ENCODE assay signal across 10 cellular contexts in genomic region chr1:178942285-178943218, GRCh38.
DNase-seq lines count a peak whose midpoint lies in the region; ATAC-seq, FAIRE-seq and TF ChIP-seq lines count a peak whose summit lies in the region.
"Had no signal": no experiment of that assay in that cellular context is flagged by ENCODE, and none has a peak within 500 bp of the region (broad histone marks: within the 10 kb centered on the region; RNA-seq: fewer than 3 reads in every experiment).

No MANE protein-coding gene starts in this region.

- H3K27me3 ChIP-seq in right lobe of liver = no peaks in the 10 kb centered on the region
- H3K27me3 ChIP-seq: uterus had no signal

- H3K36me3 ChIP-seq in right lobe of liver = no peaks in the 10 kb centered on the region
- H3K36me3 ChIP-seq: uterus had no signal

- intact Hi-C loops in Right ventricle myocardium inferior (cut with DNase I) = no loop called here
- intact Hi-C loops in cardiac septum (cut with DNase I) = no loop called here
- intact Hi-C loops in right lobe of liver (cut with DNase I) = loop anchor here in 1 of 2 donors (5.0 kb wide), 1 partner anchor 425 kb away; no protein-coding TSS in a partner anchor

- no peak for TF ChIP-seq POLR2A in right lobe of liver (IDR thresholded peaks at IDR 0.05)

- DNase-seq in Right ventricle myocardium inferior (ENCODE audit: missing footprints) = no peak
- no peak for DNase-seq in cardiac septum (ENCODE audit: low spot score)
- DNase-seq in UCSD-AML1 (lab: John Stamatoyannopoulos, UW; ENCODE audit: unreplicated experiment) = peak; percentile 23
- peak; percentile 55 for DNase-seq in iris pigment epithelial cell (ENCODE audit: low read depth)
- peak; percentile 62 for DNase-seq in urothelium cell line (ENCODE audit: low spot score)
- DNase-seq in amygdala (lab: John Stamatoyannopoulos, UW) = no peak
- DNase-seq in SHP77 (lab: John Stamatoyannopoulos, UW) = no peak
- no peak for DNase-seq in right lobe of liver
- DNase-seq: uterus had no signal

- no peak overlapping the region for H3K4me3 ChIP-seq in right lobe of liver
- H3K4me3 ChIP-seq: uterus had no signal

- 51% methylated on average over 5 of the region's 15 CpGs for WGBS in right lobe of liver (ENCODE audit: insufficient coverage, low coverage, low lambda C conversion rate, missing lambda C conversion rate)

- no peak overlapping the region for H3K27ac ChIP-seq in right lobe of liver

- TF ChIP-seq CTCF in right lobe of liver (IDR thresholded peaks at IDR 0.05) = no peak

- FAIRE-seq in urothelium cell line (lab: Jason Lieb, UNC) = no peak
- FAIRE-seq: endometrium had no signal

- no peaks in the 10 kb centered on the region for H3K9me3 ChIP-seq in right lobe of liver
- H3K9me3 ChIP-seq: uterus had no signal

- ATAC-seq in Right ventricle myocardium inferior = peak; percentile 33
- no peak for ATAC-seq in right lobe of liver

- no peaks in the 10 kb centered on the region for H3K4me1 ChIP-seq in right lobe of liver

Comparison
In these comparisons a context has a peak if more than half of its experiments do, and no peak if none do; other contexts are left out.
1. DNase-seq: peak in UCSD-AML1 (single experiment), iris pigment epithelial cell (single experiment) and urothelium cell line (single experiment); none in Right ventricle myocardium inferior (single experiment), cardiac septum (single experiment), amygdala (0 of 56), SHP77 (0 of 2) and right lobe of liver (0 of 3).